11 cellular contexts compared by ENCODE assay signal in the genomic region with DNA sequence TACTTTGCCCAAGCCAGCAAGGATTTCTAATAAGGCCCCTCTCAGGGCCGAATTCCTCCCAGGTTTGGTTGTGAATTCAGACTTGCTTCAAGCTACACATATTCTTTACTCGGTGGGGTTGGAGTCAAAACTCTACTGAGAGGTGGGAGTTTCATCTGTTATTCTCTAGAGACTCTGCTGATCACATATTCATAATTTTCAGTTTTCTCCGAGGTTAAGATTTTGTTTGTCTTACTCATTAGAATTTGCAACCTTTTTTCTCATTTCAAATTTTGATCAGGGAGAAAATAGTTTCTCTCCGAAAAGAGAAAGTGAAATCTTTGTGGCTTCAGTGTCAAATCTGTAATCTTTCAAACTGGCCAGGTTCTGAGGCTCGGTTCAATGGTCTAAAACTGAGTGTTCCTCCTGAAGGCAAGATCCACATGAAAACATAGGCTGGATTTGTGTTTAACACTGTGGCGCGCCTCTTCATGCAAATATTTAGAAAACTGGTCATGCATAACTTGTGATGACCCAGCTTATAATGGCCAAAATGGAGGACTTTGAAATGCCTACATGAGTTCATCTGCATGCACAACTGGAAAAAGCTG. TPM values are rescaled to one million over a fixed set of nuclear protein-coding genes. Genes with fewer than 3 reads are reported as not detected.
DNase-seq lines count a peak whose midpoint lies in the region; ATAC-seq, FAIRE-seq and TF ChIP-seq lines count a peak whose summit lies in the region.
"Had no signal": no experiment of that assay in that cellular context is flagged by ENCODE, and none has a peak within 500 bp of the region (broad histone marks: within the 10 kb centered on the region; RNA-seq: fewer than 3 reads in every experiment).

No MANE protein-coding gene starts in this region.

- POLR2A ChIA-PET in CD8-positive, alpha-beta memory T cell (lab: Charles Lee) = no interaction called here
- POLR2A ChIA-PET in PC-9 (lab: Charles Lee; ENCODE audit: unreplicated experiment) = no interaction called here

- H3K9me3 Mint-ChIP-seq in CD8-positive, alpha-beta memory T cell = no peaks in the 10 kb centered on the region
- no peaks in the 10 kb centered on the region for H3K9me3 Mint-ChIP-seq in central memory CD8-positive, alpha-beta T cell
- H3K9me3 Mint-ChIP-seq: activated CD4-positive, alpha-beta T cell treated with anti-CD3 and anti-CD28 coated beads, Interleukin-2, amount 10 ng/mL, durations not matched to agents 24 days and 14 days had no signal

- peaks cover 15 to 16% of the 10 kb centered on the region in 2 donors for H3K27me3 Mint-ChIP-seq in CD8-positive, alpha-beta memory T cell
- H3K27me3 Mint-ChIP-seq in central memory CD8-positive, alpha-beta T cell = peaks cover 19% of the 10 kb centered on the region

- no peaks in the 10 kb centered on the region for H3K9me3 ChIP-seq in CD8-positive, alpha-beta memory T cell (ENCODE audit: low read length)
- no peaks in the 10 kb centered on the region for H3K9me3 ChIP-seq in PC-9 (ENCODE audit: insufficient read depth, low read depth)
- H3K9me3 ChIP-seq: transverse colon had no signal

- H3K4me3 Mint-ChIP-seq in CD8-positive, alpha-beta memory T cell = peak overlapping the region in 4 of 7 donors; percentile 3 to 55 (median 29)
- no peak overlapping the region for H3K4me3 Mint-ChIP-seq in central memory CD8-positive, alpha-beta T cell
- H3K4me3 Mint-ChIP-seq: activated CD4-positive, alpha-beta T cell treated with anti-CD3 and anti-CD28 coated beads, Interleukin-2, amount 10 ng/mL, durations not matched to agents 24 days and 14 days had no signal

- peak overlapping the region in 4 of 8 donors; percentile 48 to 90 (median 61) for H3K27ac Mint-ChIP-seq in CD8-positive, alpha-beta memory T cell
- peak overlapping the region; percentile 74 for H3K27ac Mint-ChIP-seq in central memory CD8-positive, alpha-beta T cell (ENCODE audit: low read depth)
- H3K27ac Mint-ChIP-seq: activated CD4-positive, alpha-beta T cell treated with anti-CD3 and anti-CD28 coated beads, Interleukin-2, amount 10 ng/mL, durations not matched to agents 24 days and 14 days had no signal

- H2AFZ ChIP-seq in PC-9 = no peak overlapping the region

- H3K4me1 ChIP-seq in CD8-positive, alpha-beta memory T cell (ENCODE audit: insufficient read depth, low read length) = no peaks in the 10 kb centered on the region
- peaks cover 29% of the 10 kb centered on the region for H3K4me1 ChIP-seq in PC-9 (replicated peaks; ENCODE audit: insufficient read depth)

- H3F3A ChIP-seq in PC-9 (ENCODE audit: insufficient read depth, low read depth) = peaks cover 5% of the 10 kb centered on the region; the same call in 1 of the 2 replicates

- H3K36me3 ChIP-seq in CD8-positive, alpha-beta memory T cell (ENCODE audit: insufficient read depth, low read length) = no peaks in the 10 kb centered on the region
- no peaks in the 10 kb centered on the region for H3K36me3 ChIP-seq in PC-9 (ENCODE audit: low read depth)
- H3K36me3 ChIP-seq: transverse colon had no signal

- no peak overlapping the region for H3K27ac ChIP-seq in CD8-positive, alpha-beta memory T cell (ENCODE audit: low read depth, low read length)
- H3K27ac ChIP-seq in PC-9 = no peak overlapping the region

- no peaks in the 10 kb centered on the region for H3K27me3 ChIP-seq in CD8-positive, alpha-beta memory T cell (ENCODE audit: insufficient read depth, low read length, poor library complexity, severe bottlenecking)
- no peaks in the 10 kb centered on the region for H3K27me3 ChIP-seq in PC-9 (ENCODE audit: insufficient read depth, low read depth)
- H3K27me3 ChIP-seq: transverse colon had no signal

- peak; percentile 86 for FAIRE-seq in GM19239 (lab: Jason Lieb, UNC)
- no peak for FAIRE-seq in urothelium cell line (lab: Jason Lieb, UNC)

- TF ChIP-seq CTCF in PC-9 (conservative IDR thresholded peaks at IDR 0.05) = no peak

- BruUV-seq in PC-9 (replicated peaks; lab: Mats Ljungman, UMichigan) = no TSS peak

- H3K36me3 Mint-ChIP-seq in CD8-positive, alpha-beta memory T cell = no peaks in the 10 kb centered on the region
- peaks cover 3% of the 10 kb centered on the region for H3K36me3 Mint-ChIP-seq in central memory CD8-positive, alpha-beta T cell (ENCODE audit: insufficient read depth)

- CTCF ChIA-PET in CD8-positive, alpha-beta memory T cell (lab: Charles Lee) = interaction anchor here (1.3 kb wide), 1 partner anchor 52 kb away, joined by 3 read pairs; no protein-coding TSS in a partner anchor
- CTCF ChIA-PET in PC-9 (lab: Charles Lee) = interaction anchor here (0.6 kb wide), 2 partner anchors 39 to 445 kb away, joined by 4 to 6 read pairs; a partner anchor contains a TSS

- H4K20me1 ChIP-seq in PC-9 (ENCODE audit: insufficient read depth) = no peaks in the 10 kb centered on the region

- peaks cover 0 to 12% (median 12%) of the 10 kb centered on the region in 3 donors for H3K4me1 Mint-ChIP-seq in CD8-positive, alpha-beta memory T cell
- H3K4me1 Mint-ChIP-seq in central memory CD8-positive, alpha-beta T cell = peaks cover 7% of the 10 kb centered on the region

- intact Hi-C loops in PC-9 (cut with micrococcal nuclease; ENCODE audit: unreplicated experiment) = no loop called here

- H3K4me2 ChIP-seq in PC-9 = no peak overlapping the region

- no peak overlapping the region for H3K4me3 ChIP-seq in CD8-positive, alpha-beta memory T cell (ENCODE audit: low read length)
- H3K4me3 ChIP-seq in PC-9 = no peak overlapping the region
- H3K4me3 ChIP-seq: transverse colon had no signal

- ATAC-seq in HG03175 (IDR thresholded peaks at IDR 0.05; ENCODE audit: unreplicated experiment) = peak; percentile 72
- no peak for ATAC-seq in central memory CD8-positive, alpha-beta T cell (replicated peaks; ENCODE audit: extremely low read depth, poor library complexity, severe bottlenecking)

- H3K9me2 ChIP-seq in PC-9 (ENCODE audit: insufficient read depth) = no peaks in the 10 kb centered on the region

- no peak for DNase-seq in CD8-positive, alpha-beta memory T cell
- DNase-seq in GM19239 (ENCODE audit: insufficient read length, low spot score) (peak; percentile 60), PC-9 (no peak), urothelium cell line (ENCODE audit: low spot score) (no peak), NCI-H2029 treated with DMSO at 0.1 percent for 48 hours (lab: John Stamatoyannopoulos, UW) (no peak), mucosa of gallbladder (ENCODE audit: low spot score) (no peak)
- DNase-seq in central memory CD8-positive, alpha-beta T cell (ENCODE audit: low spot score in 2 of 2) = no peak
- DNase-seq: activated CD4-positive, alpha-beta T cell treated with anti-CD3 and anti-CD28 coated beads, Interleukin-2, amount 10 ng/mL, durations not matched to agents 24 days and 14 days; NCI-H446; transverse colon had no signal

- no peaks in the 10 kb centered on the region for H3K79me2 ChIP-seq in PC-9 (ENCODE audit: low read depth)

RNA-seq across cellular contexts. Expression of a gene that starts 21.5 kb away (rescaled TPM):
- 100 to 1,000 TPM; 462 to 474 TPM for total RNA-seq in CD8-positive, alpha-beta memory T cell
- 333 TPM for polyA plus RNA-seq in CD8-positive, alpha-beta memory T cell
- total RNA-seq in PC-9 (2021) (2,063 and 2,645 TPM in 2 replicates), mucosa of gallbladder (1,142 TPM)

RNA-seq across cellular contexts. Expression of a gene that starts 38.8 kb away (rescaled TPM):
- not detected for total RNA-seq in CD8-positive, alpha-beta memory T cell
- not detected for polyA plus RNA-seq in CD8-positive, alpha-beta memory T cell
- total RNA-seq in PC-9 (2021) (not detected in 2 replicates), mucosa of gallbladder (not detected)
- total RNA-seq: activated CD4-positive, alpha-beta T cell treated with anti-CD3 and anti-CD28 coated beads, Interleukin-2, amount 10 ng/mL, durations not matched to agents 24 days and 14 days; transverse colon had no signal

RNA-seq across cellular contexts. Expression of a gene that starts 44.7 kb away (rescaled TPM):
- 100 to 1,000 TPM; 321 to 326 TPM for total RNA-seq in CD8-positive, alpha-beta memory T cell
- polyA plus RNA-seq in CD8-positive, alpha-beta memory T cell = 140 TPM
- total RNA-seq in PC-9 (2021) (321 and 463 TPM in 2 replicates), mucosa of gallbladder (202 TPM)

RNA-seq across cellular contexts. Expression of a gene that starts 54.1 kb away (rescaled TPM):
- total RNA-seq in CD8-positive, alpha-beta memory T cell = 10 to 100 TPM; 60.7 to 68.9 TPM
- polyA plus RNA-seq in CD8-positive, alpha-beta memory T cell = 173 TPM
- total RNA-seq in PC-9 (2021) (80.0 and 89.3 TPM in 2 replicates), mucosa of gallbladder (95.5 TPM)

RNA-seq across cellular contexts. Expression of a gene that starts 56.9 kb away (rescaled TPM):
- total RNA-seq in CD8-positive, alpha-beta memory T cell = 100 to 1,000 TPM in 1 of 2 experiments, 10 to 100 TPM in 1; 94.0 to 109 TPM
- 49.6 TPM for polyA plus RNA-seq in CD8-positive, alpha-beta memory T cell
- total RNA-seq in PC-9 (2021) (84.0 and 116 TPM in 2 replicates), mucosa of gallbladder (51.0 TPM)
